ENCODE assay signal across 18 cellular contexts in genomic region chr10:131647789-131648188, GRCh38.
"Had no signal": no experiment of that assay in that cellular context is flagged by ENCODE, and none has a peak within 500 bp of the region (broad histone marks: within the 10 kb centered on the region; RNA-seq: fewer than 3 reads in every experiment).

No MANE protein-coding gene starts in this region.

- H3K36me3 ChIP-seq: thoracic aorta had no signal

- DNase-seq: activated CD4-positive, alpha-beta T cell treated with anti-CD3 and anti-CD28 coated beads for 48 hours; activated CD4-positive, alpha-beta T cell treated with anti-CD3 and anti-CD28 coated beads, Interleukin-2, amount 50 U/mL, for 48 hours; activated naive CD8-positive, alpha-beta T cell treated with anti-CD3 and anti-CD28 coated beads, Interleukin-2, amount 50 U/mL, for 24 hours; activated T-cell treated with anti-CD3 and anti-CD28 coated beads, Interleukin-2, amount 50 U/mL, for 48 hours; amygdala; central memory CD4-positive, alpha-beta T cell; left cardiac atrium; left ventricle myocardium superior; naive thymus-derived CD4-positive, alpha-beta T cell; posterior cingulate gyrus; stimulated activated CD4-positive, alpha-beta T cell treated with anti-CD3 and anti-CD28 coated beads, Interleukin-12 subunit alpha, Interleukin-12 subunit beta, amount 100 ng/mL, for 4 hours; stimulated activated CD4-positive, alpha-beta T cell treated with anti-CD3 and anti-CD28 coated beads, Interleukin-4, amount 100 ng/mL, for 1 hour; T-helper 1 cell had no signal

- H3K27ac ChIP-seq: epithelial cell of prostate, skin epidermis, thoracic aorta had no signal

- H3K4me3 ChIP-seq: skin epidermis, thoracic aorta had no signal

- ATAC-seq: activated CD4-positive, CD25-positive, alpha-beta regulatory T cell treated with anti-CD3 and anti-CD28 coated beads, Interleukin-2, amount 50 U/mL, for 24 hours; activated naive CD8-positive, alpha-beta T cell treated with anti-CD3 and anti-CD28 coated beads, Interleukin-2, amount 50 U/mL, for 24 hours; left cardiac atrium; left ventricle myocardium superior; naive thymus-derived CD4-positive, alpha-beta T cell; sciatic nerve had no signal

- H3K9me3 ChIP-seq: thoracic aorta had no signal
